In the genomic region with DNA sequence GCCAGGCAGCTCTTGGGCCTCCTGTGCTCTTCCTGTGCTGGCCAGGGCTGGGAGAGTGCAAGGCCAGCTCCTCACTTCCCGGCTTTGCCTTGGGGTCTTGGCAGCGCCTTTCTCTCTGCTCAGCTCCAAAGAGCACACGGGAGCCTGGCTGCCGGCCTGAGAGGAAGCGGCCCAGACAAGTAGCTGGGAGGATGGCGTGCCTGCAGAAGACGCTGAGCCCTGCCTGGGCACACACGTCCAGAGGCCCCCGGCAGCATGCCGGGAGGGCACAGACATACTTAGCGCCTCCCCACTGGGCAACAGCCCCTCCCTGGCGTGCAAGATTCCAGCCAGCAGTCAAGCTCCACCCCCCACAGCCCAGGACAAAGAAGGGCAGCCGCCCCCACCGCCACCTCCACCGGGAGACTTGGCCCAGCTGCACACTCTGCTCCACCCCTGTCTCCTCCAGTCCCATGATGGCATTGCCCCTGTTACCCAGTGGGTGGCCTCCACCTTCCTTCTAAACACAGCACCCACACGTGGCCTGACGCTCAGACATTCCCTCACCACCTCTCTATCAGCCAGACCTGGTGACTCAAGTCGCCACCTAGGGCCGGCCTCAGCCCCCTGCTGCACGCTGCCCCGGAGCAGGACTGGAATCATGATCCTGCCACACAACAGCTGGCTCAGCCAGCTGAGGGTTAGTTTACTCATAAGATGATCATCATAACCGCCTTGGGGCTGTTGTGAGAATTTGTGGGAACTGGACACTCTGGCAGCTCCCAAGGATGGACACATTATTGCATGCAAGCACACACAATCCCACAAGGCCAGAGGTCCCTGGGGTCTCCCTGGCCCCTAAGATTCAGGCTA, we compare ENCODE assay signal across 9 cellular contexts. TPM values are rescaled to one million over a fixed set of nuclear protein-coding genes. Genes with fewer than 3 reads are reported as not detected.
DNase-seq lines count a peak whose midpoint lies in the region; ATAC-seq, FAIRE-seq and TF ChIP-seq lines count a peak whose summit lies in the region.
"Had no signal": no experiment of that assay in that cellular context is flagged by ENCODE, and none has a peak within 500 bp of the region (broad histone marks: within the 10 kb centered on the region; RNA-seq: fewer than 3 reads in every experiment).

No MANE protein-coding gene starts in this region.

- H3K27ac Mint-ChIP-seq in activated naive CD8-positive, alpha-beta T cell, result no peak overlapping the region
- H3K27ac Mint-ChIP-seq in glutamatergic neuron (ENCODE audit: unreplicated experiment), result peak overlapping the region; percentile 81

- no peaks in the 10 kb centered on the region for H3K36me3 Mint-ChIP-seq in activated naive CD8-positive, alpha-beta T cell
- no peaks in the 10 kb centered on the region for H3K36me3 Mint-ChIP-seq in glutamatergic neuron (ENCODE audit: unreplicated experiment)

- no peaks in the 10 kb centered on the region for H3K9me3 ChIP-seq in ovary

- H3K27me3 Mint-ChIP-seq in activated naive CD8-positive, alpha-beta T cell, result no peaks in the 10 kb centered on the region
- peaks cover 8% of the 10 kb centered on the region for H3K27me3 Mint-ChIP-seq in glutamatergic neuron (ENCODE audit: unreplicated experiment)

- TF ChIP-seq CTCF in GM12864 (IDR thresholded peaks at IDR 0.05; ENCODE audit: low read depth, low read length, missing control alignments), result peak; percentile 65
- no peak for TF ChIP-seq CTCF in glutamatergic neuron (IDR thresholded peaks at IDR 0.05; ENCODE audit: partially characterized antibody, unreplicated experiment)
- TF ChIP-seq CTCF in ovary (IDR thresholded peaks at IDR 0.05), result peak in 2 of 3 donors; percentile 19 to 24

- H3K9me3 Mint-ChIP-seq in activated naive CD8-positive, alpha-beta T cell (ENCODE audit: low read depth), result no peaks in the 10 kb centered on the region
- H3K9me3 Mint-ChIP-seq in glutamatergic neuron (ENCODE audit: unreplicated experiment), result peaks cover 7% of the 10 kb centered on the region

- peak; percentile 91 for FAIRE-seq in RCC 7860 (lab: Jason Lieb, UNC)

- peaks cover 26% of the 10 kb centered on the region for H3K4me1 ChIP-seq in ovary (ENCODE audit: insufficient read depth)

- no peaks in the 10 kb centered on the region for H3K36me3 ChIP-seq in ovary

- H3K4me3 ChIP-seq in GM12864 (ENCODE audit: low read depth, low read length) (no peak overlapping the region), ovary (no peak overlapping the region)

- intact Hi-C loops in ovary (cut with DNase I), result loop anchor here in 1 of 4 donors (10.0 kb wide), 1 partner anchor 97 kb away; a partner anchor contains a TSS

- peak overlapping the region in 1 of 2 donors; percentile 81 for H3K27ac ChIP-seq in ovary

- TF ChIP-seq EP300 in ovary (IDR thresholded peaks at IDR 0.05), result no peak

- DNase-seq in GM12864 (ENCODE audit: low read depth) (no peak), HK-2 (ENCODE audit: unreplicated experiment) (peak; percentile 94), RCC 7860 (ENCODE audit: low spot score) (peak; percentile 99), glutamatergic neuron (peak; percentile 73), ovary (peak; percentile 73 to 87 (median 82)), middle frontal gyrus (ENCODE audit: extremely low spot score, low spot score) (no peak)

- H3K4me1 Mint-ChIP-seq in activated naive CD8-positive, alpha-beta T cell (ENCODE audit: low read depth), result peaks cover 7% of the 10 kb centered on the region
- peaks cover 32% of the 10 kb centered on the region for H3K4me1 Mint-ChIP-seq in glutamatergic neuron (ENCODE audit: low read depth, unreplicated experiment)

- no peaks in the 10 kb centered on the region for H3K27me3 ChIP-seq in ovary

- ATAC-seq in HG02973 (IDR thresholded peaks at IDR 0.05; ENCODE audit: unreplicated experiment), result no peak

- H3K4me3 Mint-ChIP-seq in activated naive CD8-positive, alpha-beta T cell, result peak overlapping the region; percentile 13
- H3K4me3 Mint-ChIP-seq in glutamatergic neuron (ENCODE audit: unreplicated experiment), result peak overlapping the region; percentile 78

- no peak for TF ChIP-seq POLR2A in ovary (IDR thresholded peaks at IDR 0.05)

- WGBS in ovary, 3 donors, result 2 to 7% (median 4%) methylated on average over 21 to 22 of the region's 22 CpGs

RNA-seq across cellular contexts. Expression of a gene that starts 12.4 kb away (rescaled TPM):
- total RNA-seq in glutamatergic neuron (ENCODE audit: unreplicated experiment) (1.3 TPM), ovary (1 to 10 TPM in 5 of 7 donors, under 1 TPM in 2; 0.48 to 3.4 (median 1.2) TPM)
- polyA plus RNA-seq in ovary, result 1 to 10 TPM; 2.2 to 3.4 TPM
- total RNA-seq: mononuclear cell had no signal

RNA-seq across cellular contexts. Expression of a gene that starts 23.2 kb away (rescaled TPM):
- 10.1 TPM for total RNA-seq in glutamatergic neuron (ENCODE audit: unreplicated experiment)
- total RNA-seq in ovary, result 1,000 to 10,000 TPM in 1 of 7 donors, 100 to 1,000 TPM in 5, 10 to 100 TPM in 1; 71.2 to 1,087 (median 550) TPM
- 100 to 1,000 TPM; 260 to 321 TPM for polyA plus RNA-seq in ovary

RNA-seq across cellular contexts. Expression of a gene that starts 27.7 kb away (rescaled TPM):
- total RNA-seq in glutamatergic neuron (ENCODE audit: unreplicated experiment) (74.0 TPM), ovary (100 to 1,000 TPM in 1 of 7 donors, 10 to 100 TPM in 6; 14.8 to 109 (median 75.4) TPM)
- 10 to 100 TPM; 17.8 to 33.0 TPM for polyA plus RNA-seq in ovary

RNA-seq across cellular contexts. Expression of a gene that starts 48.2 kb away (rescaled TPM):
- 95.0 TPM for total RNA-seq in glutamatergic neuron (ENCODE audit: unreplicated experiment)
- 1 to 10 TPM in 5 of 7 donors, under 1 TPM in 2; 0.36 to 4.9 (median 1.7) TPM for total RNA-seq in ovary
- polyA plus RNA-seq in ovary, result 1 to 10 TPM in 1 of 2 donors, under 1 TPM in 1; 0.77 to 2.2 TPM

Comparison
In these comparisons a context has a peak if more than half of its experiments do, and no peak if none do; other contexts are left out.
1. DNase-seq: peak in HK-2 (single experiment), RCC 7860 (single experiment), glutamatergic neuron (single experiment) and ovary (5 of 5); none in GM12864 (single experiment) and middle frontal gyrus (single experiment).